Comparison of ENCODE assay signal across 19 cellular contexts in the genomic region with DNA sequence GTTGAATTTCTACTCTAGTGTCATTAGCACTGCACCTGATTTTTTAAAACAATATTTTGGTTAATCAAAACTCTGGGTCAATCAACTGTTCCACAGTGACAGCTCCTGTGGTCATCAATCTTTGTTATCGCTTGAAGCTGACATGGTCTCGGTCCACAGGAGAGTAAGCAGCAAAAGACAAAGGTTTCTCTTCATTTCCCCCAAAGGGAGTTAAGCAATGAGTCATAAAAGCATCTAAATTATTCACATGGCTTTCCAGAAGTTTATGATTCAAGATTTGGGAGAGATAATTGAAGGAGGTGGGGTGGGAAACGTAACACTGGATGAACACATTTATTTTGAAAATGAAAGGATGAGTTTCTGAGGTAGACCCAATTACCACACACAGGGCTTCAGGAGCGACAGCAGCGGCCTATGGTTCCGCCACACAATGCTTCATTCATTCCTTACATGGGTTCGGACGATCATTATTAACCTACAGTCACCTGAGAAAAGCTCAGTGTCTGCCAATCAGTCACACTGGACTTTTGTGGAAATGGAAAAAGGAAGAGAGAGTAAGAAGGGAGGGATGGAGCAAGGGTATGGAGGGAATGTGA.
"Had no signal": no experiment of that assay in that cellular context is flagged by ENCODE, and none has a peak within 500 bp of the region (broad histone marks: within the 10 kb centered on the region; RNA-seq: fewer than 3 reads in every experiment).

No MANE protein-coding gene starts in this region.

- ATAC-seq: activated naive CD4-positive, alpha-beta T cell treated with anti-CD3 and anti-CD28 coated beads, Interleukin-2, amount 50 U/mL, for 72 hours; effector memory CD8-positive, alpha-beta T cell; foreskin keratinocyte; left lung; right cardiac atrium; stimulated activated naive CD8-positive, alpha-beta T cell treated with anti-CD3 and anti-CD28 coated beads, Interleukin-15, Interleukin-2, amounts not matched to agents 100 U/mL and 50 U/mL, for 24 hours had no signal

- H3K27me3 Mint-ChIP-seq: effector memory CD8-positive, alpha-beta T cell had no signal

- H3K4me3 ChIP-seq: left lung, prostate gland, tibial artery, uterus had no signal

- H3K27ac Mint-ChIP-seq: activated naive CD4-positive, alpha-beta T cell treated with anti-CD3 and anti-CD28 coated beads, Interleukin-2, amount 50 U/mL, for 72 hours; effector memory CD8-positive, alpha-beta T cell; nephron progenitor cell had no signal

- H3K27me3 ChIP-seq: foreskin keratinocyte, left lung, tibial artery, uterus had no signal

- H3K36me3 ChIP-seq: left lung, prostate gland, tibial artery, uterus had no signal

- H3K4me3 Mint-ChIP-seq: effector memory CD8-positive, alpha-beta T cell; nephron progenitor cell had no signal

- H3K27ac ChIP-seq: foreskin keratinocyte, left lung, prostate gland, tibial artery, uterus had no signal

- H3K4me1 ChIP-seq: foreskin keratinocyte, left lung, prostate gland, uterus had no signal

- DNase-seq: activated CD4-positive, CD25-positive, alpha-beta regulatory T cell treated with anti-CD3 and anti-CD28 coated beads, Interleukin-2, amount 50 U/mL, for 72 hours; activated CD8-positive, alpha-beta memory T cell treated with anti-CD3 and anti-CD28 coated beads for 24 hours; activated CD8-positive, alpha-beta memory T cell treated with anti-CD3 and anti-CD28 coated beads, Interleukin-2, amount 50 U/mL, for 48 hours; activated gamma-delta T cell treated with Interleukin-2 at 50 U/mL for 16 hours; activated T-cell treated with anti-CD3 and anti-CD28 coated beads, Interleukin-2, amount 50 U/mL, for 48 hours; effector memory CD8-positive, alpha-beta T cell; foreskin keratinocyte; hippocampal formation; islet precursor cell; left lung; nephron progenitor cell; right cardiac atrium; stimulated activated naive CD8-positive, alpha-beta T cell treated with anti-CD3 and anti-CD28 coated beads, Interleukin-15, Interleukin-2, amounts not matched to agents 100 U/mL and 50 U/mL, for 24 hours; substantia nigra; T-helper 2 cell; tibial artery; uterus had no signal

- H3K9me3 ChIP-seq: prostate gland, tibial artery, uterus had no signal
